Comparison of ENCODE assay signal across 8 cellular contexts in genomic region chr11:66344550-66345315, GRCh38. TPM values are rescaled to one million over a fixed set of nuclear protein-coding genes. Genes with fewer than 3 reads are reported as not detected.
DNase-seq lines count a peak whose midpoint lies in the region; ATAC-seq lines count a peak whose summit lies in the region.

A gene with protein sequence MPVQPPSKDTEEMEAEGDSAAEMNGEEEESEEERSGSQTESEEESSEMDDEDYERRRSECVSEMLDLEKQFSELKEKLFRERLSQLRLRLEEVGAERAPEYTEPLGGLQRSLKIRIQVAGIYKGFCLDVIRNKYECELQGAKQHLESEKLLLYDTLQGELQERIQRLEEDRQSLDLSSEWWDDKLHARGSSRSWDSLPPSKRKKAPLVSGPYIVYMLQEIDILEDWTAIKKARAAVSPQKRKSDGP (minus strand): TSS chr11:66345104. CDS start chr11:66342234, 2,870 bp downstream.

- H3K27ac Mint-ChIP-seq in activated T-helper 1 cell treated with anti-CD3 and anti-CD28 coated beads, Interleukin-12 subunit alpha, Interleukin-12 subunit beta, Interleukin-2, Interleukin-4 antibody, amounts not matched to agents 30 ng/mL and 10 ng/mL and 1 ng/mL, durations not matched to agents 14 hours and 24 hours and 36 hours = peak within 1 kb of the TSS; percentile 95
- H3K27ac Mint-ChIP-seq in naive B cell = peak within 1 kb of the TSS; percentile 95 to 99 (median 98)
- H3K27ac Mint-ChIP-seq in stimulated activated effector memory CD8-positive, alpha-beta T cell treated with anti-CD3 and anti-CD28 coated beads, Interleukin-12 subunit alpha, Interleukin-12 subunit beta, amount 100 ng/mL, for 72 hours = peak within 1 kb of the TSS; percentile 96

- H3K4me3 Mint-ChIP-seq in activated T-helper 1 cell treated with anti-CD3 and anti-CD28 coated beads, Interleukin-12 subunit alpha, Interleukin-12 subunit beta, Interleukin-2, Interleukin-4 antibody, amounts not matched to agents 30 ng/mL and 10 ng/mL and 1 ng/mL, durations not matched to agents 14 hours and 24 hours and 36 hours = peak within 1 kb of the TSS; percentile 97
- peak within 1 kb of the TSS; percentile 95 to 99 (median 97) for H3K4me3 Mint-ChIP-seq in naive B cell
- H3K4me3 Mint-ChIP-seq in stimulated activated effector memory CD8-positive, alpha-beta T cell treated with anti-CD3 and anti-CD28 coated beads, Interleukin-12 subunit alpha, Interleukin-12 subunit beta, amount 100 ng/mL, for 72 hours = peak within 1 kb of the TSS; percentile 92

- H3K27me3 Mint-ChIP-seq in activated T-helper 1 cell treated with anti-CD3 and anti-CD28 coated beads, Interleukin-12 subunit alpha, Interleukin-12 subunit beta, Interleukin-2, Interleukin-4 antibody, amounts not matched to agents 30 ng/mL and 10 ng/mL and 1 ng/mL, durations not matched to agents 14 hours and 24 hours and 36 hours (ENCODE audit: insufficient read depth) = peaks cover 2% of the 10 kb centered on the region
- H3K27me3 Mint-ChIP-seq in naive B cell = peaks cover 0 to 4% (median 0%) of the 10 kb centered on the region in 3 donors

- no peaks in the 10 kb centered on the region for H3K9me3 Mint-ChIP-seq in activated T-helper 1 cell treated with anti-CD3 and anti-CD28 coated beads, Interleukin-12 subunit alpha, Interleukin-12 subunit beta, Interleukin-2, Interleukin-4 antibody, amounts not matched to agents 30 ng/mL and 10 ng/mL and 1 ng/mL, durations not matched to agents 14 hours and 24 hours and 36 hours
- H3K9me3 Mint-ChIP-seq in naive B cell = peaks cover 0 to 4% (median 0%) of the 10 kb centered on the region in 7 donors
- no peaks in the 10 kb centered on the region for H3K9me3 Mint-ChIP-seq in stimulated activated effector memory CD8-positive, alpha-beta T cell treated with anti-CD3 and anti-CD28 coated beads, Interleukin-12 subunit alpha, Interleukin-12 subunit beta, amount 100 ng/mL, for 72 hours

- DNase-seq in DMS79 treated with DMSO at 0.1 percent for 48 hours (lab: John Stamatoyannopoulos, UW) = peak; percentile 90
- peak; percentile 96 for DNase-seq in LHCN-M2 (ENCODE audit: low read depth)
- DNase-seq in RPMI7951 (ENCODE audit: low read depth) = peak; percentile 96
- DNase-seq in activated T-helper 1 cell treated with anti-CD3 and anti-CD28 coated beads, Interleukin-12 subunit alpha, Interleukin-12 subunit beta, Interleukin-2, Interleukin-4 antibody, amounts not matched to agents 30 ng/mL and 10 ng/mL and 1 ng/mL, durations not matched to agents 14 hours and 24 hours and 36 hours (ENCODE audit: low spot score) = peak; percentile 94
- DNase-seq in fibroblast of gingiva (ENCODE audit: low read depth) = peak; percentile 97
- peak; percentile 93 for DNase-seq in naive B cell
- peak; percentile 87 to 97 for DNase-seq in stimulated activated effector memory CD8-positive, alpha-beta T cell treated with anti-CD3 and anti-CD28 coated beads, Interleukin-12 subunit alpha, Interleukin-12 subunit beta, amount 100 ng/mL, for 72 hours (ENCODE audit: low spot score in 2 of 2)

- peaks cover 14% of the 10 kb centered on the region for H3K36me3 Mint-ChIP-seq in activated T-helper 1 cell treated with anti-CD3 and anti-CD28 coated beads, Interleukin-12 subunit alpha, Interleukin-12 subunit beta, Interleukin-2, Interleukin-4 antibody, amounts not matched to agents 30 ng/mL and 10 ng/mL and 1 ng/mL, durations not matched to agents 14 hours and 24 hours and 36 hours (ENCODE audit: low read depth)
- peaks cover 7 to 31% of the 10 kb centered on the region in 2 donors for H3K36me3 Mint-ChIP-seq in naive B cell
- peaks cover 67% of the 10 kb centered on the region for H3K36me3 Mint-ChIP-seq in stimulated activated effector memory CD8-positive, alpha-beta T cell treated with anti-CD3 and anti-CD28 coated beads, Interleukin-12 subunit alpha, Interleukin-12 subunit beta, amount 100 ng/mL, for 72 hours

- ATAC-seq in GM21825 (IDR thresholded peaks at IDR 0.05; ENCODE audit: unreplicated experiment) (peak; percentile 69), naive B cell (ENCODE audit: low read depth in 2 of 2) (peak; percentile 86 to 88)
- ATAC-seq in stimulated activated effector memory CD8-positive, alpha-beta T cell treated with anti-CD3 and anti-CD28 coated beads, Interleukin-12 subunit alpha, Interleukin-12 subunit beta, amount 100 ng/mL, for 72 hours = peak; percentile 90

- peaks cover 46% of the 10 kb centered on the region for H3K4me1 Mint-ChIP-seq in activated T-helper 1 cell treated with anti-CD3 and anti-CD28 coated beads, Interleukin-12 subunit alpha, Interleukin-12 subunit beta, Interleukin-2, Interleukin-4 antibody, amounts not matched to agents 30 ng/mL and 10 ng/mL and 1 ng/mL, durations not matched to agents 14 hours and 24 hours and 36 hours (ENCODE audit: low read depth)
- peaks cover 36 to 57% (median 45%) of the 10 kb centered on the region in 3 donors for H3K4me1 Mint-ChIP-seq in naive B cell
- peaks cover 63% of the 10 kb centered on the region for H3K4me1 Mint-ChIP-seq in stimulated activated effector memory CD8-positive, alpha-beta T cell treated with anti-CD3 and anti-CD28 coated beads, Interleukin-12 subunit alpha, Interleukin-12 subunit beta, amount 100 ng/mL, for 72 hours

- intact Hi-C loops in activated T-helper 1 cell treated with anti-CD3 and anti-CD28 coated beads, Interleukin-12 subunit alpha, Interleukin-12 subunit beta, Interleukin-2, Interleukin-4 antibody, amounts not matched to agents 30 ng/mL and 10 ng/mL and 1 ng/mL, durations not matched to agents 14 hours and 24 hours and 36 hours (cut with micrococcal nuclease) = loop anchor here (1.0 to 10.0 kb wide), 8 partner anchors 8 to 490 kb away; partner anchors contain the start of genes CFL1, RAB1B, RIN1 and SF3B2

RNA-seq across cellular contexts. Expression of the gene that starts here (rescaled TPM):
- 102 and 107 TPM in 2 replicates for total RNA-seq in LHCN-M2 (2014; rRNA removed)
- polyA plus RNA-seq in LHCN-M2 (2012) = 60.3 TPM
- total RNA-seq in RPMI7951 (2014; rRNA removed; shearing (Covaris generic)) = 91.7 and 92.6 TPM in 2 replicates
- 63.1 and 67.1 TPM in 2 replicates for total RNA-seq in activated T-helper 1 cell treated with anti-CD3 and anti-CD28 coated beads, Interleukin-12 subunit alpha, Interleukin-12 subunit beta, Interleukin-2, Interleukin-4 antibody, amounts not matched to agents 30 ng/mL and 10 ng/mL and 1 ng/mL, durations not matched to agents 14 hours and 24 hours and 36 hours
- 10 to 100 TPM; 56.2 to 81.6 (median 73.0) TPM for polyA plus RNA-seq in naive B cell (ENCODE audit: low read depth in 6 of 6)

Comparison
In these comparisons a context has a peak if more than half of its experiments do, and no peak if none do; other contexts are left out.
1. Peak in every context shown above with its lines: DNase-seq and ATAC-seq.